Comparison of ENCODE assay signal across 1 cellular context in genomic region chr4:6755088-6755753, GRCh38.
TF ChIP-seq lines count a peak whose summit lies in the region.

No MANE protein-coding gene starts in this region.

TF ChIP-seq in HepG2, 621 proteins besides CTCF, POLR2A, EP300 and RAD21 (continued from another document and continues in another):
- TF ChIP-seq ARID4A (CRISPR knock-in tag; IDR thresholded peaks at IDR 0.05; ENCODE audit: borderline replicate concordance), result peak; percentile 83; the same call in 1 of the 2 replicates
- peak; percentile 54; the same call in 1 of the 2 replicates for TF ChIP-seq KLF9 (CRISPR knock-in tag; IDR thresholded peaks at IDR 0.05; ENCODE audit: low read depth)
- TF ChIP-seq SIN3B (IDR thresholded peaks at IDR 0.05; ENCODE audit: low read length), result no peak
- peak; percentile 45; the same call in 1 of the 2 replicates for TF ChIP-seq PHF8 (CRISPR knock-in tag; IDR thresholded peaks at IDR 0.05)
- peak; percentile 86 for TF ChIP-seq ZSCAN31 (CRISPR knock-in tag; IDR thresholded peaks at IDR 0.05; ENCODE audit: low read depth)
- peak; percentile 71; the same call in 1 of the 2 replicates for TF ChIP-seq MXD3 (CRISPR knock-in tag; IDR thresholded peaks at IDR 0.05)
- no peak for TF ChIP-seq ZNF678 (CRISPR knock-in tag; IDR thresholded peaks at IDR 0.05)
- peak; percentile 84 for TF ChIP-seq ELF3 (CRISPR knock-in tag; IDR thresholded peaks at IDR 0.05)
- TF ChIP-seq GTF2F1 (IDR thresholded peaks at IDR 0.05; ENCODE audit: low read length), result no peak
- TF ChIP-seq HNRNPUL1 (IDR thresholded peaks at IDR 0.05; ENCODE audit: low read depth, low read length), result no peak
- TF ChIP-seq ZNF10 (CRISPR knock-in tag; IDR thresholded peaks at IDR 0.05; ENCODE audit: borderline replicate concordance, low read depth), result no peak
- TF ChIP-seq GATAD1 (CRISPR knock-in tag; IDR thresholded peaks at IDR 0.05), result peak; percentile 76
- TF ChIP-seq ZNF740 (CRISPR knock-in tag; IDR thresholded peaks at IDR 0.05), result no peak
- TF ChIP-seq HNRNPLL (IDR thresholded peaks at IDR 0.05; ENCODE audit: low read depth, low read length, poor library complexity, severe bottlenecking), result no peak
- TF ChIP-seq NR2C2 (CRISPR knock-in tag; IDR thresholded peaks at IDR 0.05; ENCODE audit: borderline replicate concordance), result peak; percentile 92
- peak; percentile 94; the same call in 2 of the 3 replicates for TF ChIP-seq MXI1 (IDR thresholded peaks at IDR 0.05; ENCODE audit: borderline replicate concordance, low read depth, low read length)
- TF ChIP-seq MNT (IDR thresholded peaks at IDR 0.05), result peak; percentile 81
- TF ChIP-seq PCBP2 (optimal IDR thresholded peaks at IDR 0.05; ENCODE audit: low read depth, low read length, poor library complexity, severe bottlenecking), result no peak
- 0 out of 2 replicates have a peak, but pooled peaks have one; percentile 42 for TF ChIP-seq ZNF670 (CRISPR knock-in tag; IDR thresholded peaks at IDR 0.05; ENCODE audit: borderline replicate concordance)
- TF ChIP-seq ZBTB8A (CRISPR knock-in tag; IDR thresholded peaks at IDR 0.05; ENCODE audit: borderline replicate concordance, low read depth), result no peak
- 0 out of 2 replicates have a peak, but pooled peaks have one; percentile 62 for TF ChIP-seq TOPORS (CRISPR knock-in tag; IDR thresholded peaks at IDR 0.05)
- TF ChIP-seq PREB (CRISPR knock-in tag; IDR thresholded peaks at IDR 0.05), result no peak
- TF ChIP-seq ZNF510 (CRISPR knock-in tag; IDR thresholded peaks at IDR 0.05; ENCODE audit: low read depth), result no peak
- TF ChIP-seq IRX3 (CRISPR knock-in tag; IDR thresholded peaks at IDR 0.05; ENCODE audit: borderline replicate concordance, low read depth), result no peak
- no peak for TF ChIP-seq TBP (CRISPR knock-in tag; IDR thresholded peaks at IDR 0.05)
- TF ChIP-seq ZNF329 (CRISPR knock-in tag; IDR thresholded peaks at IDR 0.05; ENCODE audit: low read depth), result 0 out of 2 replicates have a peak, but pooled peaks have one; percentile 30
- no peak for TF ChIP-seq ZNF672 (CRISPR knock-in tag; IDR thresholded peaks at IDR 0.05)
- TF ChIP-seq ISX (CRISPR knock-in tag; conservative IDR thresholded peaks at IDR 0.05), result no peak
- TF ChIP-seq ZNF589 (CRISPR knock-in tag; conservative IDR thresholded peaks at IDR 0.05), result no peak
- peak; percentile 63; the same call in 1 of the 2 replicates for TF ChIP-seq ZNF451 (CRISPR knock-in tag; IDR thresholded peaks at IDR 0.05)
- TF ChIP-seq ZEB1 (IDR thresholded peaks at IDR 0.05; ENCODE audit: insufficient replicate concordance, low read depth), result no peak
- TF ChIP-seq ZNF597 (CRISPR knock-in tag; IDR thresholded peaks at IDR 0.05), result no peak
- TF ChIP-seq ZNF260 (CRISPR knock-in tag; IDR thresholded peaks at IDR 0.05; ENCODE audit: borderline replicate concordance, low read depth), result no peak
- TF ChIP-seq FOXO1 (CRISPR knock-in tag; IDR thresholded peaks at IDR 0.05), result peak; percentile 93
- no peak for TF ChIP-seq RARG (CRISPR knock-in tag; IDR thresholded peaks at IDR 0.05; ENCODE audit: low read depth)
- TF ChIP-seq CHD2 (IDR thresholded peaks at IDR 0.05; ENCODE audit: low read depth, low read length), result no peak
- TF ChIP-seq CENPT (CRISPR knock-in tag; IDR thresholded peaks at IDR 0.05; ENCODE audit: low read depth), result no peak
- peak; percentile 85 for TF ChIP-seq CBFB (CRISPR knock-in tag; IDR thresholded peaks at IDR 0.05)
- TF ChIP-seq ZNF7 (CRISPR knock-in tag; IDR thresholded peaks at IDR 0.05), result peak; percentile 49; the same call in 1 of the 2 replicates
- 0 out of 2 replicates have a peak, but pooled peaks have one; percentile 35 for TF ChIP-seq ZNF563 (CRISPR knock-in tag; IDR thresholded peaks at IDR 0.05)
- TF ChIP-seq SKI (IDR thresholded peaks at IDR 0.05; ENCODE audit: partially characterized antibody), result peak; percentile 98
- no peak for TF ChIP-seq ZNF850 (CRISPR knock-in tag; conservative IDR thresholded peaks at IDR 0.05)
- TF ChIP-seq ZKSCAN5 (CRISPR knock-in tag; IDR thresholded peaks at IDR 0.05), result no peak
- no peak for TF ChIP-seq SMARCE1 (IDR thresholded peaks at IDR 0.05; ENCODE audit: borderline replicate concordance)
- TF ChIP-seq ZBTB40 (IDR thresholded peaks at IDR 0.05), result no peak
- TF ChIP-seq ZBTB40 (CRISPR knock-in tag; IDR thresholded peaks at IDR 0.05), result peak; percentile 71; the same call in 1 of the 2 replicates
